ENCODE assay signal across 34 cellular contexts in the genomic region with DNA sequence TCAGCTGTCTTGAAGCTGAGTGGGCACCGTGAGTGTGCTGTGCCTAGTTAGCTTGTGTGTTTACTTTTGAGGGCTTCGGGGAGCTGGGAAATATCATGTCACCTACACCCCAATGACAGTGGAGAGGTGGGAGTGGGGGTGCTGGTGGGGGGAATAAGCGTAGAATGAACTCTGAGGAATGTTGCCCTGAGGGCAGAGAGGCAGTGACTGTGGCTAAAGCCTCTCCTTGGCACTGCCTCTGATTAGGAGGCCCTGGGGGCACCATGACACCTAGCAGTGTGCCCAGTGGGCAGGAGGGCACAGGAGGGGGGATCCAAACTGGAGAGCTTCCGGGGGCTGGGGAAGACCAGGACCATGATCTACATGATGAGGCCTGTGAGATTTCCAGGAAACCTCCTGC. TPM values are rescaled to one million over a fixed set of nuclear protein-coding genes. Genes with fewer than 3 reads are reported as not detected.
"Had no signal": no experiment of that assay in that cellular context is flagged by ENCODE, and none has a peak within 500 bp of the region (broad histone marks: within the 10 kb centered on the region; RNA-seq: fewer than 3 reads in every experiment).

No MANE protein-coding gene starts in this region.

- H3K36me3 ChIP-seq: ascending aorta, brain microvascular endothelial cell, esophagus muscularis mucosa, left lung, sigmoid colon, uterus had no signal

- H3K27me3 Mint-ChIP-seq: activated CD4-positive, alpha-beta memory T cell treated with anti-CD3 and anti-CD28 coated beads for 36 hours had no signal

- H3K4me1 Mint-ChIP-seq: activated CD4-positive, alpha-beta T cell treated with anti-CD3 and anti-CD28 coated beads, Interleukin-2, amount 10 ng/mL, durations not matched to agents 24 days and 14 days; activated naive CD4-positive, alpha-beta T cell treated with anti-CD3 and anti-CD28 coated beads, Interleukin-2, amount 10 ng/mL, durations not matched to agents 7 days and 5 days; activated naive CD8-positive, alpha-beta T cell treated with anti-CD3 and anti-CD28 coated beads, Interleukin-2, amount 10 ng/mL, durations not matched to agents 7 days and 5 days; naive B cell; stimulated activated memory B cell treated with anti-CD40 and anti-IgM and Interleukin-4, amounts not matched to agents 10 μg/mL and 1 μg/mL and 100 μg/mL, for 72 hours; stimulated activated naive CD8-positive, alpha-beta T cell treated with anti-CD3 and anti-CD28 coated beads, Interleukin-15, amount 100 ng/mL, for 72 hours had no signal

- H3K9me3 ChIP-seq: ascending aorta, esophagus muscularis mucosa, left lung, sigmoid colon, uterus had no signal

- ATAC-seq: activated CD4-positive, CD25-positive, alpha-beta regulatory T cell treated with anti-CD3 and anti-CD28 coated beads, Interleukin-2, amount 50 U/mL, for 24 hours; stimulated activated memory B cell treated with anti-CD40 and anti-IgM and Interleukin-4, amounts not matched to agents 10 μg/mL and 1 μg/mL and 100 μg/mL, for 72 hours; stimulated activated naive CD8-positive, alpha-beta T cell treated with anti-CD3 and anti-CD28 coated beads, Interleukin-15, amount 100 ng/mL, for 72 hours had no signal

- H3K4me3 ChIP-seq: ascending aorta, esophagus muscularis mucosa, left lung, sigmoid colon, uterus had no signal

- H3K27me3 ChIP-seq: esophagus muscularis mucosa, uterus had no signal

- H3K27ac ChIP-seq: ascending aorta, brain microvascular endothelial cell, esophagus muscularis mucosa, left lung, sigmoid colon, uterus, VCaP had no signal

- H3K4me3 Mint-ChIP-seq: activated CD4-positive, alpha-beta memory T cell treated with anti-CD3 and anti-CD28 coated beads for 36 hours; activated CD4-positive, alpha-beta T cell treated with anti-CD3 and anti-CD28 coated beads, Interleukin-2, amount 10 ng/mL, durations not matched to agents 24 days and 14 days; activated naive CD4-positive, alpha-beta T cell treated with anti-CD3 and anti-CD28 coated beads, Interleukin-2, amount 10 ng/mL, durations not matched to agents 7 days and 5 days; activated naive CD8-positive, alpha-beta T cell treated with anti-CD3 and anti-CD28 coated beads, Interleukin-2, amount 10 ng/mL, durations not matched to agents 7 days and 5 days; activated T-helper 1 cell treated with anti-CD3 and anti-CD28 coated beads, Interleukin-12 subunit alpha, Interleukin-12 subunit beta, Interleukin-2, Interleukin-4 antibody, amounts not matched to agents 30 ng/mL and 10 ng/mL and 1 ng/mL, durations not matched to agents 14 hours and 24 hours and 36 hours; dendritic cell treated with granulocyte-macrophage colony-stimulating factor and Interleukin-4, amounts not matched to agents 40 ng/mL and 50 ng/mL, for 4 days; endodermal cell; naive B cell; stimulated activated memory B cell treated with anti-CD40 and anti-IgM and Interleukin-4, amounts not matched to agents 10 μg/mL and 1 μg/mL and 100 μg/mL, for 72 hours; stimulated activated naive CD8-positive, alpha-beta T cell treated with anti-CD3 and anti-CD28 coated beads, Interleukin-15, amount 100 ng/mL, for 72 hours; T-helper 1 cell treated with Interleukin-12 subunit alpha and Interleukin-12 subunit beta and Interleukin-4 antibody, amounts not matched to agents 30 μg/mL and 1 μg/mL, for 36 hours; type B pancreatic cell had no signal

- H3K36me3 Mint-ChIP-seq: activated CD4-positive, alpha-beta memory T cell treated with anti-CD3 and anti-CD28 coated beads for 36 hours; activated naive CD4-positive, alpha-beta T cell treated with anti-CD3 and anti-CD28 coated beads, Interleukin-2, amount 10 ng/mL, durations not matched to agents 7 days and 5 days; activated naive CD8-positive, alpha-beta T cell treated with anti-CD3 and anti-CD28 coated beads, Interleukin-2, amount 10 ng/mL, durations not matched to agents 7 days and 5 days; naive B cell; stimulated activated memory B cell treated with anti-CD40 and anti-IgM and Interleukin-4, amounts not matched to agents 10 μg/mL and 1 μg/mL and 100 μg/mL, for 72 hours; type B pancreatic cell had no signal

- H3K9me3 Mint-ChIP-seq: activated CD4-positive, alpha-beta memory T cell treated with anti-CD3 and anti-CD28 coated beads for 36 hours; activated CD4-positive, alpha-beta T cell treated with anti-CD3 and anti-CD28 coated beads, Interleukin-2, amount 10 ng/mL, durations not matched to agents 24 days and 14 days; activated naive CD4-positive, alpha-beta T cell treated with anti-CD3 and anti-CD28 coated beads, Interleukin-2, amount 10 ng/mL, durations not matched to agents 7 days and 5 days; activated naive CD8-positive, alpha-beta T cell treated with anti-CD3 and anti-CD28 coated beads, Interleukin-2, amount 10 ng/mL, durations not matched to agents 7 days and 5 days; activated T-helper 1 cell treated with anti-CD3 and anti-CD28 coated beads, Interleukin-12 subunit alpha, Interleukin-12 subunit beta, Interleukin-2, Interleukin-4 antibody, amounts not matched to agents 30 ng/mL and 10 ng/mL and 1 ng/mL, durations not matched to agents 14 hours and 24 hours and 36 hours; dendritic cell treated with granulocyte-macrophage colony-stimulating factor and Interleukin-4, amounts not matched to agents 40 ng/mL and 50 ng/mL, for 4 days; endodermal cell; naive B cell; stimulated activated memory B cell treated with anti-CD40 and anti-IgM and Interleukin-4, amounts not matched to agents 10 μg/mL and 1 μg/mL and 100 μg/mL, for 72 hours; stimulated activated naive CD8-positive, alpha-beta T cell treated with anti-CD3 and anti-CD28 coated beads, Interleukin-15, amount 100 ng/mL, for 72 hours; T-helper 1 cell treated with Interleukin-12 subunit alpha and Interleukin-12 subunit beta and Interleukin-4 antibody, amounts not matched to agents 30 μg/mL and 1 μg/mL, for 36 hours; type B pancreatic cell had no signal

- H3K27ac Mint-ChIP-seq: activated CD4-positive, alpha-beta memory T cell treated with anti-CD3 and anti-CD28 coated beads for 36 hours; activated CD4-positive, alpha-beta T cell treated with anti-CD3 and anti-CD28 coated beads, Interleukin-2, amount 10 ng/mL, durations not matched to agents 24 days and 14 days; activated naive CD4-positive, alpha-beta T cell treated with anti-CD3 and anti-CD28 coated beads, Interleukin-2, amount 10 ng/mL, durations not matched to agents 7 days and 5 days; activated naive CD8-positive, alpha-beta T cell treated with anti-CD3 and anti-CD28 coated beads, Interleukin-2, amount 10 ng/mL, durations not matched to agents 7 days and 5 days; activated T-helper 1 cell treated with anti-CD3 and anti-CD28 coated beads, Interleukin-12 subunit alpha, Interleukin-12 subunit beta, Interleukin-2, Interleukin-4 antibody, amounts not matched to agents 30 ng/mL and 10 ng/mL and 1 ng/mL, durations not matched to agents 14 hours and 24 hours and 36 hours; dendritic cell treated with granulocyte-macrophage colony-stimulating factor and Interleukin-4, amounts not matched to agents 40 ng/mL and 50 ng/mL, for 4 days; stimulated activated memory B cell treated with anti-CD40 and anti-IgM and Interleukin-4, amounts not matched to agents 10 μg/mL and 1 μg/mL and 100 μg/mL, for 72 hours; T-helper 1 cell treated with Interleukin-12 subunit alpha and Interleukin-12 subunit beta and Interleukin-4 antibody, amounts not matched to agents 30 μg/mL and 1 μg/mL, for 36 hours; type B pancreatic cell had no signal

- DNase-seq: activated CD4-positive, alpha-beta memory T cell treated with anti-CD3 and anti-CD28 coated beads for 36 hours; activated CD4-positive, alpha-beta T cell treated with anti-CD3 and anti-CD28 coated beads, Interleukin-2, amount 10 ng/mL, durations not matched to agents 24 days and 14 days; activated CD8-positive, alpha-beta memory T cell treated with anti-CD3 and anti-CD28 coated beads, Interleukin-2, amount 50 U/mL, for 4 hours; activated gamma-delta T cell; activated naive CD4-positive, alpha-beta T cell treated with anti-CD3 and anti-CD28 coated beads, Interleukin-2, amount 10 ng/mL, durations not matched to agents 7 days and 5 days; activated naive CD8-positive, alpha-beta T cell treated with anti-CD3 and anti-CD28 coated beads, Interleukin-2, amount 10 ng/mL, durations not matched to agents 7 days and 5 days; activated T-cell treated with anti-CD3 and anti-CD28 coated beads, Interleukin-2, amount 50 U/mL, for 1 hour; brain microvascular endothelial cell; central memory CD4-positive, alpha-beta T cell; endodermal cell; foreskin melanocyte; naive B cell; sigmoid colon; small intestine; stimulated activated CD4-positive, alpha-beta T cell treated with anti-CD3 and anti-CD28 coated beads, Interleukin-4, amount 100 ng/mL, for 24 hours; stimulated activated naive CD8-positive, alpha-beta T cell treated with anti-CD3 and anti-CD28 coated beads, Interleukin-15, amount 100 ng/mL, for 72 hours; substantia nigra; T-helper 9 cell; uterus had no signal

RNA-seq across cellular contexts. Expression of a gene that starts 24.8 kb away (rescaled TPM):
- total RNA-seq: glomerular endothelial cell, lung microvascular endothelial cell had no signal

RNA-seq across cellular contexts. Expression of a gene that starts 49.3 kb away (rescaled TPM):
- total RNA-seq: activated CD4-positive, alpha-beta memory T cell treated with anti-CD3 and anti-CD28 coated beads for 36 hours; activated CD4-positive, alpha-beta T cell treated with anti-CD3 and anti-CD28 coated beads, Interleukin-2, amount 10 ng/mL, durations not matched to agents 24 days and 14 days; activated CD8-positive, alpha-beta memory T cell treated with anti-CD3 and anti-CD28 coated beads for 36 hours; activated T-helper 1 cell treated with anti-CD3 and anti-CD28 coated beads, Interleukin-12 subunit alpha, Interleukin-12 subunit beta, Interleukin-2, Interleukin-4 antibody, amounts not matched to agents 30 ng/mL and 10 ng/mL and 1 ng/mL, durations not matched to agents 14 hours and 24 hours and 36 hours had no signal

RNA-seq across cellular contexts. Expression of a gene that starts 52.8 kb away (rescaled TPM):
- total RNA-seq: activated CD4-positive, alpha-beta memory T cell treated with anti-CD3 and anti-CD28 coated beads for 36 hours; activated CD4-positive, alpha-beta T cell treated with anti-CD3 and anti-CD28 coated beads, Interleukin-2, amount 10 ng/mL, durations not matched to agents 24 days and 14 days; activated CD8-positive, alpha-beta memory T cell treated with anti-CD3 and anti-CD28 coated beads for 36 hours; activated naive CD8-positive, alpha-beta T cell treated with anti-CD3 and anti-CD28 coated beads, Interleukin-2, amount 10 ng/mL, durations not matched to agents 7 days and 5 days; activated T-helper 1 cell treated with anti-CD3 and anti-CD28 coated beads, Interleukin-12 subunit alpha, Interleukin-12 subunit beta, Interleukin-2, Interleukin-4 antibody, amounts not matched to agents 30 ng/mL and 10 ng/mL and 1 ng/mL, durations not matched to agents 14 hours and 24 hours and 36 hours; esophagus muscularis mucosa; lung microvascular endothelial cell; osteocyte; posterior vena cava; sigmoid colon had no signal
